ENCODE assay signal across 23 cellular contexts in the genomic region with DNA sequence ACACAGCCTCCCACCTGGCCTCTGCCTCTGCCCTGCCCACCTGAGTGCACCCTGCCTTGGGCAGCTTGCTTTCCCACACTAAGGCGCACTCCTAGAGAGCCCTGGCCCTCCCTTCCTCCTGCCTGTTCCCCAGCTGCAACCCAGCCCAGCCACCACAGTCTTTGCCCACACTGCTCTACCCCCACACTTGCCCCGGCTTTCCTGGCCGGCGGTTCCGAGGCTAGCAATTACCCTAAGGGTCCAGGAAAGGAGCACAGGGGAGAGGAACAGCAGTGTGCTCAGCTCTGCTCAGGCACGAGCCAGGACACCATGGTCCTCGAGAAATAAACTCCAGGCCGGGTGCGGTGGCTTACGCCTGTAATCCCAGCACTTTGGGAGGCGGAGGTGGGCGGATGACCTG.
"Had no signal": no experiment of that assay in that cellular context is flagged by ENCODE, and none has a peak within 500 bp of the region (broad histone marks: within the 10 kb centered on the region; RNA-seq: fewer than 3 reads in every experiment).

No MANE protein-coding gene starts in this region.

- H3K27ac Mint-ChIP-seq: activated B cell treated with CpG ODN at 0.5 μM for 24 hours; activated CD4-positive, alpha-beta memory T cell treated with anti-CD3 and anti-CD28 coated beads for 36 hours; activated CD4-positive, alpha-beta T cell treated with anti-CD3 and anti-CD28 coated beads, Interleukin-2, amount 10 ng/mL, durations not matched to agents 7 days and 5 days; activated naive CD4-positive, alpha-beta T cell treated with anti-CD3 and anti-CD28 coated beads for 36 hours; activated naive CD8-positive, alpha-beta T cell treated with anti-CD3 and anti-CD28 coated beads for 36 hours; T-helper 17 cell had no signal

- H3K9me3 Mint-ChIP-seq: activated B cell treated with CpG ODN at 0.5 μM for 24 hours; activated CD4-positive, alpha-beta memory T cell treated with anti-CD3 and anti-CD28 coated beads for 36 hours; activated CD4-positive, alpha-beta T cell treated with anti-CD3 and anti-CD28 coated beads, Interleukin-2, amount 10 ng/mL, durations not matched to agents 7 days and 5 days; activated naive CD4-positive, alpha-beta T cell treated with anti-CD3 and anti-CD28 coated beads for 36 hours; activated naive CD8-positive, alpha-beta T cell treated with anti-CD3 and anti-CD28 coated beads for 36 hours; activated T-cell treated with anti-CD3 and anti-CD28 coated beads, Interleukin-2, amount 50 U/mL, for 4 hours had no signal

- ATAC-seq: activated T-cell treated with anti-CD3 and anti-CD28 coated beads, Interleukin-2, amount 50 U/mL, for 4 hours; T-helper 17 cell had no signal

- H3K4me1 Mint-ChIP-seq: activated B cell treated with CpG ODN at 0.5 μM for 24 hours; activated CD4-positive, alpha-beta T cell treated with anti-CD3 and anti-CD28 coated beads, Interleukin-2, amount 10 ng/mL, durations not matched to agents 7 days and 5 days; activated naive CD8-positive, alpha-beta T cell treated with anti-CD3 and anti-CD28 coated beads for 36 hours; T-helper 17 cell had no signal

- DNase-seq: activated B cell treated with CpG ODN at 0.5 μM for 24 hours; activated CD4-positive, alpha-beta memory T cell treated with anti-CD3 and anti-CD28 coated beads for 36 hours; activated CD4-positive, alpha-beta T cell treated with anti-CD3 and anti-CD28 coated beads, Interleukin-2, amount 10 ng/mL, durations not matched to agents 7 days and 5 days; activated CD8-positive, alpha-beta memory T cell treated with anti-CD3 and anti-CD28 coated beads for 24 hours; activated effector memory CD4-positive, alpha-beta T cell treated with anti-CD3 and anti-CD28 coated beads, Interleukin-2, amount 50 U/mL, for 16 hours; activated naive CD4-positive, alpha-beta T cell treated with anti-CD3 and anti-CD28 coated beads for 36 hours; activated naive CD8-positive, alpha-beta T cell treated with anti-CD3 and anti-CD28 coated beads for 36 hours; activated T-cell treated with anti-CD3 and anti-CD28 coated beads, Interleukin-2, amount 50 U/mL, for 4 hours; caudate nucleus; Kasumi-1; KBM-7; NCI-H1092; NCI-H1417; NCI-H2029; NCI-H2107; NCI-H2171 treated with DMSO at 0.1 percent for 48 hours; NCI-H226; NCI-H510A; NCI-H526 treated with DMSO at 0.1 percent for 48 hours; NCI-H82; SIG-M5; T-helper 17 cell; T-helper 9 cell had no signal

- H3K4me3 Mint-ChIP-seq: activated B cell treated with CpG ODN at 0.5 μM for 24 hours; activated CD4-positive, alpha-beta memory T cell treated with anti-CD3 and anti-CD28 coated beads for 36 hours; activated CD4-positive, alpha-beta T cell treated with anti-CD3 and anti-CD28 coated beads, Interleukin-2, amount 10 ng/mL, durations not matched to agents 7 days and 5 days; activated naive CD4-positive, alpha-beta T cell treated with anti-CD3 and anti-CD28 coated beads for 36 hours; activated naive CD8-positive, alpha-beta T cell treated with anti-CD3 and anti-CD28 coated beads for 36 hours; activated T-cell treated with anti-CD3 and anti-CD28 coated beads, Interleukin-2, amount 50 U/mL, for 4 hours; T-helper 17 cell had no signal

- H3K27me3 Mint-ChIP-seq: activated CD4-positive, alpha-beta memory T cell treated with anti-CD3 and anti-CD28 coated beads for 36 hours; activated naive CD8-positive, alpha-beta T cell treated with anti-CD3 and anti-CD28 coated beads for 36 hours had no signal

- H3K36me3 Mint-ChIP-seq: activated CD4-positive, alpha-beta memory T cell treated with anti-CD3 and anti-CD28 coated beads for 36 hours; activated naive CD8-positive, alpha-beta T cell treated with anti-CD3 and anti-CD28 coated beads for 36 hours had no signal
